In the genomic region with DNA sequence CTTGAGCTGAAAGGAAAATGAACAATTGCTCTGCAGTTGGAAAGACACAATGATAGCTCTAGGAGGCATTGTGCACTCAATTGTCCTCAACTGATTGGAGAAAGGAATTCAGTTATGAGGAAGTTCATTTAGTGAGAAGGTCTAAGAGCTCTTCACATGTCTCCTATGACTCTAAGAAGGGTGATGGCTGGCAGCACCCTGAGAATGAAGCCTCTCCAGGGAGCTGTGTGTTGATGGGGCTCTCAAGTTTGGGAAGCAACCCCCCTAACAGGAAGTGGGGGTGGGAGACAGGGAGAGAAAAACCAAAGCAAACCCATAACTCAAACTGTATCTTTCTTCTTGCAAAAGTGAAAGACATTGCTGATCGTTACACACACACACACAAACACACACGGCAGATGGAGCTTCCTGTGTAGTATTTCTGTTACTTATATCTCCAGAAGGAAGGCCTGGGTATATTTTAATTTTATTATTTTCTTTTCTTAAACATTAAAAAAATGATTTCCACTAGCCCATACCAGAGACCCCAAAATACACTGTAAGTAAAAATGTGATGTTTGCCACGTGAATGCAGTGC, we compare ENCODE assay signal across 10 cellular contexts. TPM values are rescaled to one million over a fixed set of nuclear protein-coding genes. Genes with fewer than 3 reads are reported as not detected.
DNase-seq lines count a peak whose midpoint lies in the region; ATAC-seq and TF ChIP-seq lines count a peak whose summit lies in the region.
"Had no signal": no experiment of that assay in that cellular context is flagged by ENCODE, and none has a peak within 500 bp of the region (broad histone marks: within the 10 kb centered on the region; RNA-seq: fewer than 3 reads in every experiment).

No MANE protein-coding gene starts in this region.

- no peaks in the 10 kb centered on the region for H3K9me3 Mint-ChIP-seq in CD4-positive, CD25-positive, alpha-beta regulatory T cell
- H3K9me3 Mint-ChIP-seq in T-helper 2 cell treated with Interferon-gamma antibody and Interleukin-4, amounts not matched to agents 5 μg/mL and 100 μg/mL, for 36 hours: no peaks in the 10 kb centered on the region

- no peak for TF ChIP-seq CTCF in left lung (IDR thresholded peaks at IDR 0.05)

- intact Hi-C loops in left lung (cut with DNase I): no loop called here

- H3K27me3 ChIP-seq in CD4-positive, CD25-positive, alpha-beta regulatory T cell (ENCODE audit: control insufficient read depth, insufficient read depth, low read length): no peaks in the 10 kb centered on the region
- H3K27me3 ChIP-seq in left lung: no peaks in the 10 kb centered on the region

- H3K4me3 Mint-ChIP-seq in CD4-positive, CD25-positive, alpha-beta regulatory T cell: peak overlapping the region; percentile 81 to 95 (median 90)
- H3K4me3 Mint-ChIP-seq in T-helper 2 cell treated with Interferon-gamma antibody and Interleukin-4, amounts not matched to agents 5 μg/mL and 100 μg/mL, for 36 hours: peak overlapping the region; percentile 86

- H3K9me3 ChIP-seq in CD4-positive, CD25-positive, alpha-beta regulatory T cell (ENCODE audit: control insufficient read depth in 2 of 2, low read length in 2 of 2): no peaks in the 10 kb centered on the region
- H3K9me3 ChIP-seq in left lung: no peaks in the 10 kb centered on the region

- H3K4me3 ChIP-seq in CD4-positive, CD25-positive, alpha-beta regulatory T cell (ENCODE audit: low read depth, low read length): peak overlapping the region; percentile 81
- peak overlapping the region in 1 of 2 donors; percentile 4 for H3K4me3 ChIP-seq in left lung

- peak in 1 of 3 donors; percentile 59 for DNase-seq in CD4-positive, CD25-positive, alpha-beta regulatory T cell
- DNase-seq in T-helper 2 cell treated with Interferon-gamma antibody and Interleukin-4, amounts not matched to agents 5 μg/mL and 100 μg/mL, for 36 hours (ENCODE audit: low spot score): no peak
- no peak for DNase-seq in left lung
- no peak for DNase-seq in cerebellar nuclear complex (lab: John Stamatoyannopoulos, UW)
- no peak for DNase-seq in NCI-H2171 (lab: John Stamatoyannopoulos, UW)
- DNase-seq: kidney glomerular epithelial cell, NCI-H524 had no signal

- peak; percentile 21 to 31 for ATAC-seq in CD4-positive, CD25-positive, alpha-beta regulatory T cell (ENCODE audit: low read depth in 2 of 2)
- peak; percentile 13 for ATAC-seq in HG03066 (IDR thresholded peaks at IDR 0.05; ENCODE audit: low read depth, unreplicated experiment)
- peak; percentile 75 for ATAC-seq in left lung
- ATAC-seq in HG03025 (IDR thresholded peaks at IDR 0.05; ENCODE audit: low FRiP score, unreplicated experiment): no peak
- ATAC-seq in GM19397 (IDR thresholded peaks at IDR 0.05; ENCODE audit: unreplicated experiment): no peak

- H3K27ac Mint-ChIP-seq in CD4-positive, CD25-positive, alpha-beta regulatory T cell: peak overlapping the region; percentile 86 to 99 (median 97)
- peak overlapping the region; percentile 95 for H3K27ac Mint-ChIP-seq in T-helper 2 cell treated with Interferon-gamma antibody and Interleukin-4, amounts not matched to agents 5 μg/mL and 100 μg/mL, for 36 hours

- H3K4me1 Mint-ChIP-seq in CD4-positive, CD25-positive, alpha-beta regulatory T cell: peaks cover 41 to 91% (median 72%) of the 10 kb centered on the region in 4 donors
- H3K4me1 Mint-ChIP-seq in T-helper 2 cell treated with Interferon-gamma antibody and Interleukin-4, amounts not matched to agents 5 μg/mL and 100 μg/mL, for 36 hours (ENCODE audit: low read depth): peaks cover 81% of the 10 kb centered on the region

- no peaks in the 10 kb centered on the region for H3K27me3 Mint-ChIP-seq in CD4-positive, CD25-positive, alpha-beta regulatory T cell
- H3K27me3 Mint-ChIP-seq in T-helper 2 cell treated with Interferon-gamma antibody and Interleukin-4, amounts not matched to agents 5 μg/mL and 100 μg/mL, for 36 hours (ENCODE audit: low read depth): no peaks in the 10 kb centered on the region

- H3K4me1 ChIP-seq in CD4-positive, CD25-positive, alpha-beta regulatory T cell (ENCODE audit: control insufficient read depth, insufficient read depth, low read length, poor library complexity, severe bottlenecking): peaks cover 93% of the 10 kb centered on the region
- peaks cover 4 to 81% of the 10 kb centered on the region in 2 donors for H3K4me1 ChIP-seq in left lung

- H3K36me3 ChIP-seq in CD4-positive, CD25-positive, alpha-beta regulatory T cell (ENCODE audit: control insufficient read depth, insufficient read depth, low read length): peaks cover 11% of the 10 kb centered on the region
- H3K36me3 ChIP-seq in left lung: no peaks in the 10 kb centered on the region

- H3K27ac ChIP-seq in CD4-positive, CD25-positive, alpha-beta regulatory T cell (ENCODE audit: insufficient read depth, low read length, poor library complexity, severe bottlenecking): peak overlapping the region; percentile 79
- peak overlapping the region; percentile 34 to 83 for H3K27ac ChIP-seq in left lung

- peaks cover 20% of the 10 kb centered on the region for H3K36me3 Mint-ChIP-seq in CD4-positive, CD25-positive, alpha-beta regulatory T cell
- H3K36me3 Mint-ChIP-seq in T-helper 2 cell treated with Interferon-gamma antibody and Interleukin-4, amounts not matched to agents 5 μg/mL and 100 μg/mL, for 36 hours (ENCODE audit: low read depth): peaks cover 41% of the 10 kb centered on the region

RNA-seq across cellular contexts. Expression of a gene that starts 21.2 kb away (rescaled TPM):
- total RNA-seq in CD4-positive, CD25-positive, alpha-beta regulatory T cell: 192 TPM
- 100 to 1,000 TPM in 2 of 4 donors, 10 to 100 TPM in 2; 70.2 to 114 (median 99.5) TPM for polyA plus RNA-seq in CD4-positive, CD25-positive, alpha-beta regulatory T cell
- total RNA-seq in left lung: 10 to 100 TPM; 39.3 to 56.9 TPM

Comparison
In these comparisons a context has a peak if more than half of its experiments do, and no peak if none do; other contexts are left out.
1. ATAC-seq: peak in CD4-positive, CD25-positive, alpha-beta regulatory T cell (2 of 2), HG03066 (single experiment) and left lung (single experiment); none in HG03025 (single experiment) and GM19397 (single experiment).